In the genomic region with DNA sequence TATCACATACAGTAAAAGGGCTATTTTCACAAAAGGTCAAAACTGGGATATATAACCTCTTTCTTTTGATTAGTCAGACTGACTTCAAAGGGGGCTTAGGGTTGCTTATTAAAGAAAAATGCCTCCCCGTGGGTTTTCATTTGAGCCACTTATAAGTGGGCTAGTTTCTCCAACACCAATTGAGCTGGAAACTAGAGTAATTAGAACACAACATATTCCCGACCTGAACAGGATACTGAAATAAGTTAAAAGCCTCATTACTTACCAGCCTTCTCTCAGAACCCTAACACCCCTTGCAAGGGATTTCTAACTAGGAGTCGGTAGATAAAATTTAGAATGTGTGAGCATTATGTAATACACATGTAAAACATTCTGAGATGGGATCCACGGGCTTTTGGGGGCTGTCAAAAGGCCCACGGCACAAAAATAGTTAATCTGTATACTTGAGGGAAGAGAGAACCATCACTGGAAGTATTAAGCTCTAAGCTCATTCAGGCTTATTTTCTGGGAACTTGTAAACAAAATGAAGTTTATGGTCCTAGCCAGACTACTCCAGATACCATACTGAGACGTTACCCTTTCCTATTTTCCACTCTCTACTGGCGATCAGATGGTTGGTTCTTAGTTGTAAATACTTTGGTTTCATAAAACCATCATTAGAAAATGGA, we compare ENCODE assay signal across 8 cellular contexts. TPM values are rescaled to one million over a fixed set of nuclear protein-coding genes. Genes with fewer than 3 reads are reported as not detected.
DNase-seq lines count a peak whose midpoint lies in the region; ATAC-seq, FAIRE-seq and TF ChIP-seq lines count a peak whose summit lies in the region.

No MANE protein-coding gene starts in this region.

- peaks cover 39% of the 10 kb centered on the region for H3K4me1 ChIP-seq in OCI-LY1 (ENCODE audit: insufficient read depth, low read length, severe bottlenecking)
- H3K4me1 ChIP-seq in endocrine pancreas (ENCODE audit: control insufficient read depth, insufficient read depth, low read length), result peaks cover 24% of the 10 kb centered on the region
- H3K4me1 ChIP-seq in trophoblast cell (ENCODE audit: control insufficient read depth in 1 of 2, insufficient read depth in 2 of 2, low read length in 2 of 2), result peaks cover 6 to 8% of the 10 kb centered on the region in 2 experiments

- peaks cover 23% of the 10 kb centered on the region; the same call in 1 of the 2 replicates for H3F3A ChIP-seq in OCI-LY1 (ENCODE audit: insufficient read depth, low read length)

- WGBS in trophoblast cell (ENCODE audit: extremely low coverage, insufficient coverage, insufficient read length), result no CpG with 5 or more reads among the region's 7 CpGs

- no peaks in the 10 kb centered on the region for H3K9me2 ChIP-seq in OCI-LY1 (ENCODE audit: low read depth, low read length)

- peaks cover 13% of the 10 kb centered on the region; the same call in 1 of the 2 replicates for H3K36me3 ChIP-seq in OCI-LY1 (ENCODE audit: insufficient read depth, low read length)
- H3K36me3 ChIP-seq in endocrine pancreas (ENCODE audit: control insufficient read depth, insufficient read depth, low read length), result no peaks in the 10 kb centered on the region
- H3K36me3 ChIP-seq in trophoblast cell (ENCODE audit: control insufficient read depth in 1 of 2, insufficient read depth in 2 of 2, low read length in 2 of 2), result peaks cover 3 to 7% of the 10 kb centered on the region in 2 experiments

- no peak for ATAC-seq in GM21529 (IDR thresholded peaks at IDR 0.05; ENCODE audit: unreplicated experiment)

- no peak overlapping the region for H3K18ac ChIP-seq in trophoblast cell (ENCODE audit: low read length)

- H3K4me2 ChIP-seq in OCI-LY1 (ENCODE audit: low read length) (peak overlapping the region; percentile 93), trophoblast cell (ENCODE audit: low read length) (peak overlapping the region; percentile 57)

- H2AFZ ChIP-seq in OCI-LY1 (ENCODE audit: low read length), result no peak overlapping the region
- no peak overlapping the region for H2AFZ ChIP-seq in trophoblast cell (ENCODE audit: insufficient read depth, low read length, poor library complexity)

- H3K27me3 ChIP-seq in OCI-LY1 (ENCODE audit: insufficient read depth, low read length) (no peaks in the 10 kb centered on the region), endocrine pancreas (ENCODE audit: control insufficient read depth, insufficient read depth, low read length) (no peaks in the 10 kb centered on the region), trophoblast cell (ENCODE audit: insufficient read depth, low read length) (no peaks in the 10 kb centered on the region)

- H4K91ac ChIP-seq in trophoblast cell (ENCODE audit: low read depth, low read length), result no peak overlapping the region

- no peak overlapping the region for H3K23ac ChIP-seq in trophoblast cell (ENCODE audit: low read length)

- no peak overlapping the region for H2BK120ac ChIP-seq in trophoblast cell (ENCODE audit: insufficient read depth, low read length, poor library complexity)

- H2AK5ac ChIP-seq in trophoblast cell (ENCODE audit: low read length), result no peak overlapping the region

- DNase-seq in D721Med (ENCODE audit: insufficient read length, low spot score) (no peak), trophoblast cell (no peak), posterior cingulate gyrus (no peak), NCI-H774 (lab: John Stamatoyannopoulos, UW) (no peak), OCI-M2 (lab: John Stamatoyannopoulos, UW; ENCODE audit: unreplicated experiment) (no peak)

- 0 out of 2 replicates have a peak, but pooled peaks cover 4% of the 10 kb centered on the region for H4K20me1 ChIP-seq in OCI-LY1 (ENCODE audit: insufficient read depth, low read length)

- H3K79me2 ChIP-seq in OCI-LY1 (ENCODE audit: insufficient read depth, low read length) (peaks cover 31% of the 10 kb centered on the region), trophoblast cell (ENCODE audit: control insufficient read depth, insufficient read depth, low read length, poor library complexity) (peaks cover 10% of the 10 kb centered on the region)

- no peak overlapping the region for H2BK12ac ChIP-seq in trophoblast cell (ENCODE audit: low read length)

- H4K12ac ChIP-seq in trophoblast cell (ENCODE audit: low read depth, low read length), result no peak overlapping the region

- peak overlapping the region; percentile 87 for H3K9ac ChIP-seq in OCI-LY1 (ENCODE audit: low read length)
- no peak overlapping the region for H3K9ac ChIP-seq in endocrine pancreas (ENCODE audit: control insufficient read depth, insufficient read depth, low read length)
- no peak overlapping the region for H3K9ac ChIP-seq in trophoblast cell (ENCODE audit: low read length)

- no peak overlapping the region for H4K8ac ChIP-seq in trophoblast cell (ENCODE audit: low read depth, low read length)

- H3K4me3 ChIP-seq in OCI-LY1 (ENCODE audit: low read depth, low read length, poor library complexity, severe bottlenecking), result peak overlapping the region; percentile 72
- H3K4me3 ChIP-seq in endocrine pancreas (ENCODE audit: control insufficient read depth, insufficient read depth, low read length), result peak overlapping the region; percentile 69
- H3K4me3 ChIP-seq in trophoblast cell (ENCODE audit: low read depth, low read length), result no peak overlapping the region

- peak; percentile 38 for FAIRE-seq in D721Med (lab: Jason Lieb, UNC)

- H3K14ac ChIP-seq in trophoblast cell (ENCODE audit: low read length), result no peak overlapping the region

- intact Hi-C loops in posterior cingulate gyrus (cut with DNase I), result loop anchor here (1.0 to 10.0 kb wide), 3 partner anchors 28 to 503 kb away; no protein-coding TSS in a partner anchor

- peak overlapping the region; percentile 92 for H3K27ac ChIP-seq in OCI-LY1 (ENCODE audit: low read depth, low read length, poor library complexity, severe bottlenecking)
- H3K27ac ChIP-seq in trophoblast cell (ENCODE audit: low read depth, low read length), result no peak overlapping the region

- H3K4ac ChIP-seq in trophoblast cell (ENCODE audit: low read depth, low read length), result no peak overlapping the region

- H3K9me3 ChIP-seq in OCI-LY1 (ENCODE audit: low read length), result no peaks in the 10 kb centered on the region
- H3K9me3 ChIP-seq in endocrine pancreas (ENCODE audit: control insufficient read depth, low read length), result no peaks in the 10 kb centered on the region
- H3K9me3 ChIP-seq in trophoblast cell (ENCODE audit: insufficient read depth, low read depth, low read length), result no peaks in the 10 kb centered on the region

- H3K79me1 ChIP-seq in trophoblast cell (ENCODE audit: low read length), result peaks cover 8% of the 10 kb centered on the region

- TF ChIP-seq CTCF in D721Med (IDR thresholded peaks at IDR 0.05; ENCODE audit: insufficient read depth, missing control alignments) (no peak), OCI-LY1 (IDR thresholded peaks at IDR 0.05; ENCODE audit: low read length) (no peak)

- no peak overlapping the region for H2BK5ac ChIP-seq in trophoblast cell (ENCODE audit: low read depth, low read length, poor library complexity)

RNA-seq across cellular contexts. Expression of a gene that starts 29.3 kb away (rescaled TPM):
- 25.0 and 25.8 TPM in 2 replicates for polyA plus RNA-seq in trophoblast cell (2013)
